In the genomic region with DNA sequence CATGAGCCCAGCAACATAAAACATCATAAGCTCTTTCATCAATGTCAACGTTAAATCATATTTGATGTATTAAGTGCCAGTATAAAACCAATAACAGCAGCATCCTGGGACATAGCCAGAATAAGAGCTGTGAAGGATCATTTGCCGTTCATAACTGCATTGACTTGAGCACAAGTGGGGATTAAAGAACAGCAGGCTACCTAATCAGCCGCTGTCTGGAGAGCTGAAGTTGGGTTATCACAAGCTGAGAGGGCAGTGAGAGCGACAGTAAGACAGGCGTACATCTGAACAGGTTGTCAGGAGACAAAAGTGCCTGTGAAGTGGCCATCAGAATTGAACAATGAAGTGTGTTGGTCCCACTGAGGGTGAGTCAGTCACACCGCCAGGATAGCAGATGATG, we compare ENCODE assay signal across 14 cellular contexts.
"Had no signal": no experiment of that assay in that cellular context is flagged by ENCODE, and none has a peak within 500 bp of the region (broad histone marks: within the 10 kb centered on the region; RNA-seq: fewer than 3 reads in every experiment).

No MANE protein-coding gene starts in this region.

- H3K36me3 Mint-ChIP-seq: neural progenitor cell had no signal

- H3K4me1 Mint-ChIP-seq: neural progenitor cell had no signal

- H3K36me3 ChIP-seq: neural progenitor cell, stomach, thoracic aorta had no signal

- H3K27ac ChIP-seq: dorsolateral prefrontal cortex, neural progenitor cell, parathyroid adenoma, stomach, thoracic aorta had no signal

- H3K4me1 ChIP-seq: neural progenitor cell, parathyroid adenoma had no signal

- DNase-seq: activated CD4-positive, alpha-beta T cell treated with anti-CD3 and anti-CD28 coated beads, Interleukin-2, amount 50 U/mL, for 48 hours; activated CD8-positive, alpha-beta memory T cell treated with anti-CD3 and anti-CD28 coated beads, Interleukin-2, amount 50 U/mL, for 4 hours; activated T-cell treated with anti-CD3 and anti-CD28 coated beads, Interleukin-2, amount 50 U/mL, for 72 hours; aorta; dorsolateral prefrontal cortex; hippocampal formation; kidney glomerular epithelial cell; retina; stimulated activated CD4-positive, alpha-beta T cell treated with anti-CD3 and anti-CD28 coated beads, Interleukin-15, amount 100 ng/mL, for 24 hours; stimulated activated CD4-positive, alpha-beta T cell treated with anti-CD3 and anti-CD28 coated beads, Interleukin-4, amount 100 ng/mL, for 24 hours; stomach had no signal

- H3K27ac Mint-ChIP-seq: activated T-cell treated with anti-CD3 and anti-CD28 coated beads, Interleukin-2, amount 50 U/mL, for 72 hours; neural progenitor cell had no signal

- H2AFZ ChIP-seq: neural progenitor cell, parathyroid adenoma had no signal

- H3K79me2 ChIP-seq: parathyroid adenoma had no signal

- ATAC-seq: activated T-cell treated with anti-CD3 and anti-CD28 coated beads, Interleukin-2, amount 50 U/mL, for 72 hours had no signal

- H3K4me3 ChIP-seq: dorsolateral prefrontal cortex, neural progenitor cell, stomach, thoracic aorta had no signal

- H3K4me3 Mint-ChIP-seq: activated T-cell treated with anti-CD3 and anti-CD28 coated beads, Interleukin-2, amount 50 U/mL, for 72 hours; neural progenitor cell had no signal

- H3K27me3 ChIP-seq: dorsolateral prefrontal cortex, neural progenitor cell, stomach had no signal

- H3K9me3 ChIP-seq: thoracic aorta had no signal

- H3K4me2 ChIP-seq: neural progenitor cell had no signal
